9 cellular contexts compared by ENCODE assay signal in genomic region chr3:149277338-149277813, GRCh38. TPM values are rescaled to one million over a fixed set of nuclear protein-coding genes. Genes with fewer than 3 reads are reported as not detected.
A peak's percentile ranks its signal among the peaks of the same experiment; 100 is the strongest.
DNase-seq lines count a peak whose midpoint lies in the region; ATAC-seq and TF ChIP-seq lines count a peak whose summit lies in the region.
"Had no signal": no experiment of that assay in that cellular context is flagged by ENCODE, and none has a peak within 500 bp of the region (broad histone marks: within the 10 kb centered on the region; RNA-seq: fewer than 3 reads in every experiment).

No MANE protein-coding gene starts in this region.

- no peaks in the 10 kb centered on the region for H4K20me1 ChIP-seq in Loucy (ENCODE audit: insufficient read depth, low read length, poor library complexity, severe bottlenecking)

- peaks cover 51% of the 10 kb centered on the region for H3K4me1 ChIP-seq in Loucy (ENCODE audit: insufficient read depth, low read length, poor library complexity, severe bottlenecking)

- peak overlapping the region; percentile 55 for H3K9ac ChIP-seq in Loucy (ENCODE audit: low read depth, low read length, poor library complexity, severe bottlenecking)

- DNase-seq in EH (ENCODE audit: low read depth): peak; percentile 88
- DNase-seq in WTC11 (ENCODE audit: low spot score): no peak
- peak; percentile 57 for DNase-seq in kidney epithelial cell (ENCODE audit: low read depth)
- DNase-seq in Right ventricle myocardium inferior (ENCODE audit: missing footprints): no peak
- no peak for DNase-seq in occipital lobe (lab: John Stamatoyannopoulos, UW)
- no peak for DNase-seq in NCI-H2171 (lab: John Stamatoyannopoulos, UW)

- no peak overlapping the region for H3K4me3 Mint-ChIP-seq in WTC11

- peak overlapping the region; percentile 58 for H3K4me3 ChIP-seq in Loucy (ENCODE audit: low read length, poor library complexity, severe bottlenecking)
- H3K4me3 ChIP-seq in kidney epithelial cell (ENCODE audit: low read depth, low read length): no peak overlapping the region
- H3K4me3 ChIP-seq: SK-N-MC had no signal

- intact Hi-C loops in Right ventricle myocardium inferior (cut with DNase I): no loop called here

- H3K9me3 ChIP-seq in Loucy (ENCODE audit: insufficient read depth, low read depth, low read length): no peaks in the 10 kb centered on the region

- peak overlapping the region; percentile 1; the same call in 1 of the 2 replicates for H3K27ac Mint-ChIP-seq in WTC11

- TF ChIP-seq CTCF in Loucy (conservative IDR thresholded peaks at IDR 0.05; ENCODE audit: low read length) (no peak), WTC11 (IDR thresholded peaks at IDR 0.05) (no peak), kidney epithelial cell (IDR thresholded peaks at IDR 0.05; ENCODE audit: insufficient read depth, low read length, poor library complexity, severe bottlenecking) (no peak)

- peak; percentile 80 for ATAC-seq in GM21825 (IDR thresholded peaks at IDR 0.05; ENCODE audit: unreplicated experiment)
- no peak for ATAC-seq in WTC11
- ATAC-seq in Right ventricle myocardium inferior: no peak

- no peaks in the 10 kb centered on the region for H3K36me3 Mint-ChIP-seq in WTC11

- peak overlapping the region; percentile 65 for H3K4me2 ChIP-seq in Loucy (ENCODE audit: low read depth, low read length, poor library complexity, severe bottlenecking)

- H2AFZ ChIP-seq in Loucy (ENCODE audit: low read length): peak overlapping the region; percentile 33; the same call in 1 of the 2 replicates

- H3K9me2 ChIP-seq in Loucy (replicated peaks; ENCODE audit: low read depth, low read length): no peaks in the 10 kb centered on the region

- no peaks in the 10 kb centered on the region for H3K79me2 ChIP-seq in Loucy (ENCODE audit: insufficient read depth, low read length)

- CTCF ChIA-PET in WTC11 (lab: Charles Lee): interaction anchor here (1.0 kb wide), 1 partner anchor 322 kb away, joined by 4 read pairs; no protein-coding TSS in a partner anchor

- POLR2A ChIA-PET in WTC11 (lab: Charles Lee): no interaction called here

- H3K36me3 ChIP-seq in Loucy (ENCODE audit: insufficient read depth, low read length): no peaks in the 10 kb centered on the region
- no peaks in the 10 kb centered on the region for H3K36me3 ChIP-seq in kidney epithelial cell (ENCODE audit: control insufficient read depth, insufficient read depth, low read length)

- no peaks in the 10 kb centered on the region for H3K9me3 Mint-ChIP-seq in WTC11

- H3K27me3 ChIP-seq in Loucy (ENCODE audit: insufficient read depth, low read length, poor library complexity, severe bottlenecking) (no peaks in the 10 kb centered on the region), kidney epithelial cell (ENCODE audit: control insufficient read depth, insufficient read depth, low read length) (no peaks in the 10 kb centered on the region)

- peaks cover 6% of the 10 kb centered on the region; the same call in 1 of the 2 replicates for H3F3A ChIP-seq in Loucy (ENCODE audit: low read depth)

- peaks cover 35% of the 10 kb centered on the region for H3K4me1 Mint-ChIP-seq in WTC11

- no peaks in the 10 kb centered on the region for H3K27me3 Mint-ChIP-seq in WTC11 (ENCODE audit: low read depth)

TF ChIP-seq in WTC11, 78 proteins besides CTCF, POLR2A, EP300 and RAD21 (continues in another document):
- TF ChIP-seq, protein P1, sequence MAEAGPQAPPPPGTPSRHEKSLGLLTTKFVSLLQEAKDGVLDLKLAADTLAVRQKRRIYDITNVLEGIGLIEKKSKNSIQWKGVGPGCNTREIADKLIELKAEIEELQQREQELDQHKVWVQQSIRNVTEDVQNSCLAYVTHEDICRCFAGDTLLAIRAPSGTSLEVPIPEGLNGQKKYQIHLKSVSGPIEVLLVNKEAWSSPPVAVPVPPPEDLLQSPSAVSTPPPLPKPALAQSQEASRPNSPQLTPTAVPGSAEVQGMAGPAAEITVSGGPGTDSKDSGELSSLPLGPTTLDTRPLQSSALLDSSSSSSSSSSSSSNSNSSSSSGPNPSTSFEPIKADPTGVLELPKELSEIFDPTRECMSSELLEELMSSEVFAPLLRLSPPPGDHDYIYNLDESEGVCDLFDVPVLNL (CRISPR knock-in tag; IDR thresholded peaks at IDR 0.05; ENCODE audit: borderline replicate concordance, low read depth): no peak
- TF ChIP-seq ZNF396 (CRISPR knock-in tag; IDR thresholded peaks at IDR 0.05; ENCODE audit: borderline replicate concordance) (no peak), ZNF263 (CRISPR knock-in tag; IDR thresholded peaks at IDR 0.05; ENCODE audit: low read depth) (no peak), USF2 (CRISPR knock-in tag; IDR thresholded peaks at IDR 0.05) (no peak), TEAD1 (CRISPR knock-in tag; IDR thresholded peaks at IDR 0.05) (no peak), ZNF138 (CRISPR knock-in tag; conservative IDR thresholded peaks at IDR 0.05) (no peak), NFE2L1 (CRISPR knock-in tag; IDR thresholded peaks at IDR 0.05) (no peak)
- TF ChIP-seq, protein P2, sequence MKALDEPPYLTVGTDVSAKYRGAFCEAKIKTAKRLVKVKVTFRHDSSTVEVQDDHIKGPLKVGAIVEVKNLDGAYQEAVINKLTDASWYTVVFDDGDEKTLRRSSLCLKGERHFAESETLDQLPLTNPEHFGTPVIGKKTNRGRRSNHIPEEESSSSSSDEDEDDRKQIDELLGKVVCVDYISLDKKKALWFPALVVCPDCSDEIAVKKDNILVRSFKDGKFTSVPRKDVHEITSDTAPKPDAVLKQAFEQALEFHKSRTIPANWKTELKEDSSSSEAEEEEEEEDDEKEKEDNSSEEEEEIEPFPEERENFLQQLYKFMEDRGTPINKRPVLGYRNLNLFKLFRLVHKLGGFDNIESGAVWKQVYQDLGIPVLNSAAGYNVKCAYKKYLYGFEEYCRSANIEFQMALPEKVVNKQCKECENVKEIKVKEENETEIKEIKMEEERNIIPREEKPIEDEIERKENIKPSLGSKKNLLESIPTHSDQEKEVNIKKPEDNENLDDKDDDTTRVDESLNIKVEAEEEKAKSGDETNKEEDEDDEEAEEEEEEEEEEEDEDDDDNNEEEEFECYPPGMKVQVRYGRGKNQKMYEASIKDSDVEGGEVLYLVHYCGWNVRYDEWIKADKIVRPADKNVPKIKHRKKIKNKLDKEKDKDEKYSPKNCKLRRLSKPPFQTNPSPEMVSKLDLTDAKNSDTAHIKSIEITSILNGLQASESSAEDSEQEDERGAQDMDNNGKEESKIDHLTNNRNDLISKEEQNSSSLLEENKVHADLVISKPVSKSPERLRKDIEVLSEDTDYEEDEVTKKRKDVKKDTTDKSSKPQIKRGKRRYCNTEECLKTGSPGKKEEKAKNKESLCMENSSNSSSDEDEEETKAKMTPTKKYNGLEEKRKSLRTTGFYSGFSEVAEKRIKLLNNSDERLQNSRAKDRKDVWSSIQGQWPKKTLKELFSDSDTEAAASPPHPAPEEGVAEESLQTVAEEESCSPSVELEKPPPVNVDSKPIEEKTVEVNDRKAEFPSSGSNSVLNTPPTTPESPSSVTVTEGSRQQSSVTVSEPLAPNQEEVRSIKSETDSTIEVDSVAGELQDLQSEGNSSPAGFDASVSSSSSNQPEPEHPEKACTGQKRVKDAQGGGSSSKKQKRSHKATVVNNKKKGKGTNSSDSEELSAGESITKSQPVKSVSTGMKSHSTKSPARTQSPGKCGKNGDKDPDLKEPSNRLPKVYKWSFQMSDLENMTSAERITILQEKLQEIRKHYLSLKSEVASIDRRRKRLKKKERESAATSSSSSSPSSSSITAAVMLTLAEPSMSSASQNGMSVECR (CRISPR knock-in tag; IDR thresholded peaks at IDR 0.05; ENCODE audit: borderline replicate concordance): no peak
- TF ChIP-seq, protein P3, sequence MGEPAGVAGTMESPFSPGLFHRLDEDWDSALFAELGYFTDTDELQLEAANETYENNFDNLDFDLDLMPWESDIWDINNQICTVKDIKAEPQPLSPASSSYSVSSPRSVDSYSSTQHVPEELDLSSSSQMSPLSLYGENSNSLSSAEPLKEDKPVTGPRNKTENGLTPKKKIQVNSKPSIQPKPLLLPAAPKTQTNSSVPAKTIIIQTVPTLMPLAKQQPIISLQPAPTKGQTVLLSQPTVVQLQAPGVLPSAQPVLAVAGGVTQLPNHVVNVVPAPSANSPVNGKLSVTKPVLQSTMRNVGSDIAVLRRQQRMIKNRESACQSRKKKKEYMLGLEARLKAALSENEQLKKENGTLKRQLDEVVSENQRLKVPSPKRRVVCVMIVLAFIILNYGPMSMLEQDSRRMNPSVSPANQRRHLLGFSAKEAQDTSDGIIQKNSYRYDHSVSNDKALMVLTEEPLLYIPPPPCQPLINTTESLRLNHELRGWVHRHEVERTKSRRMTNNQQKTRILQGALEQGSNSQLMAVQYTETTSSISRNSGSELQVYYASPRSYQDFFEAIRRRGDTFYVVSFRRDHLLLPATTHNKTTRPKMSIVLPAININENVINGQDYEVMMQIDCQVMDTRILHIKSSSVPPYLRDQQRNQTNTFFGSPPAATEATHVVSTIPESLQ (CRISPR knock-in tag; IDR thresholded peaks at IDR 0.05): no peak

RNA-seq across cellular contexts. Expression of gene CP, which starts 55.7 kb away (rescaled TPM):
- 1.1 to 1.9 TPM (median 1.5 TPM) in 3 replicates for total RNA-seq in WTC11 (2021)
- 0.07 TPM in 1 of 2 replicates, not detected in the other for total RNA-seq in kidney epithelial cell
- 3.4 TPM for total RNA-seq in Right ventricle myocardium inferior
- 1.7 TPM for total RNA-seq in occipital lobe

RNA-seq across cellular contexts. Expression of gene TM4SF18, which starts 56.1 kb away (rescaled TPM):
- total RNA-seq in WTC11 (2021): 1.6 to 2.4 TPM (median 2.2 TPM) in 3 replicates
- total RNA-seq in kidney epithelial cell: 0.21 TPM in 1 of 2 replicates, not detected in the other
- total RNA-seq in Right ventricle myocardium inferior: 15.8 TPM
- total RNA-seq in occipital lobe: 5.6 TPM

Comparison
In these comparisons a context has a peak if more than half of its experiments do, and no peak if none do; other contexts are left out.
1. DNase-seq: peak in EH (single experiment) and kidney epithelial cell (single experiment); none in WTC11 (single experiment), Right ventricle myocardium inferior (single experiment), occipital lobe (single experiment) and NCI-H2171 (single experiment).